ENCODE assay signal across 8 cellular contexts in the genomic region with DNA sequence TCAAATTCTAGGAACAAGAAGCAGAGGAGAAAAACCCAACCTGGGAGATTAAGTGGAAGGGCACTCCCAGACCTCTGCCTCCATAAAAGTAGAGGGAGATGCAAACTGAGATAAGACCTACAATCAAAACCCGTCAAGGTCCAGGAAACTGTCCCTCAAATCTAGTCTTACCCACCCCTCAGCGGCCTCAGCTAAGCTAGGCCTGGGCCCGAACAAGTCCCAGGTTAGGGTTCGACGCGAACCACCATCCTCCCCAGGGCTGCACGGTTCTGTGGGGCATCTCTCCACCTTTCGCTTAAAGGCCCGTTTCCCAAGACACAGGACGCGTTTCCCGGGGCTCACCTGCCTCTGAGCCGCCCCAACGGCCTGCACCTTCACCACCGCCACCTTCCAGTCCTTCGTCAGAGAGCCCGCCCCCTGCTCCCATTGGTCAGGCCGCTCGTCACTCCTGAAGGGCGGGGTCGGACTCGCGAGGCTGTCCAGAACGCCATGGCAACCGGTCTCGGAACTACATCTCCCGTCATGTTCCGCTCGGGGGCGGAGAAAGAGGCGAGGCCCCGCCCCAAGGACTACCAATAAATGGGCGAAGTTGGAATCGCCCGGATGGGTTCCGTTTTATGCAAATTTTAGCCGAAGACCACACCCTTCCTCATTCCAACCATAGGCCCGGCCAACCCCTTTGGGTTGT. TPM values are rescaled to one million over a fixed set of nuclear protein-coding genes. Genes with fewer than 3 reads are reported as not detected.
A peak's percentile ranks its signal among the peaks of the same experiment; 100 is the strongest.
DNase-seq lines count a peak whose midpoint lies in the region; ATAC-seq and TF ChIP-seq lines count a peak whose summit lies in the region.

CRYZL1 (minus strand) TSS at position 403 of the 688 bp plus-strand sequence. CDS start 10,190 bp downstream, outside the sequence.

- peak; percentile 100 for DNase-seq in EH (ENCODE audit: low read depth)
- DNase-seq in H4 (ENCODE audit: low spot score): peak; percentile 99
- DNase-seq in LoVo (ENCODE audit: low spot score): peak; percentile 99
- DNase-seq in RWPE2 (ENCODE audit: low spot score): peak; percentile 100
- DNase-seq in activated T-helper 2 cell treated with anti-CD3 and anti-CD28 coated beads, Interferon-gamma antibody, Interleukin-2, Interleukin-4, amounts not matched to agents 10 μg/mL and 5 μg/mL and 100 μg/mL, durations not matched to agents 14 hours and 24 hours and 36 hours (ENCODE audit: low spot score): peak; percentile 100
- peak; percentile 99 for DNase-seq in fibroblast of mammary gland (ENCODE audit: low read depth)
- DNase-seq in naive thymus-derived CD8-positive, alpha-beta T cell: peak in 9 of 10 donors; percentile 98 to 100 (median 100)
- peak; percentile 98 to 100 (median 100) for DNase-seq in stimulated activated naive CD4-positive, alpha-beta T cell (lab: John Stamatoyannopoulos, UW)

- H3K9me3 Mint-ChIP-seq in activated T-helper 2 cell treated with anti-CD3 and anti-CD28 coated beads, Interferon-gamma antibody, Interleukin-2, Interleukin-4, amounts not matched to agents 10 μg/mL and 5 μg/mL and 100 μg/mL, durations not matched to agents 14 hours and 24 hours and 36 hours: no peaks in the 10 kb centered on the region
- no peaks in the 10 kb centered on the region for H3K9me3 Mint-ChIP-seq in naive thymus-derived CD8-positive, alpha-beta T cell

- H3K9me3 ChIP-seq in RWPE2 (ENCODE audit: severe bottlenecking): no peaks in the 10 kb centered on the region

- no peaks in the 10 kb centered on the region for H3K36me3 ChIP-seq in RWPE2 (ENCODE audit: low read depth)

- peak; percentile 81 for ATAC-seq in RWPE2 (ENCODE audit: low read depth)
- peak; percentile 74 to 81 for ATAC-seq in naive thymus-derived CD8-positive, alpha-beta T cell

- H3K27me3 ChIP-seq in RWPE2 (ENCODE audit: insufficient read depth, poor library complexity, severe bottlenecking): no peaks in the 10 kb centered on the region

- peaks cover 3% of the 10 kb centered on the region for H3K36me3 Mint-ChIP-seq in activated T-helper 2 cell treated with anti-CD3 and anti-CD28 coated beads, Interferon-gamma antibody, Interleukin-2, Interleukin-4, amounts not matched to agents 10 μg/mL and 5 μg/mL and 100 μg/mL, durations not matched to agents 14 hours and 24 hours and 36 hours (ENCODE audit: low read depth)
- peaks cover 0 to 9% (median 2%) of the 10 kb centered on the region in 3 donors for H3K36me3 Mint-ChIP-seq in naive thymus-derived CD8-positive, alpha-beta T cell

- H3K27me3 Mint-ChIP-seq in activated T-helper 2 cell treated with anti-CD3 and anti-CD28 coated beads, Interferon-gamma antibody, Interleukin-2, Interleukin-4, amounts not matched to agents 10 μg/mL and 5 μg/mL and 100 μg/mL, durations not matched to agents 14 hours and 24 hours and 36 hours (ENCODE audit: low read depth): peaks cover 22% of the 10 kb centered on the region
- H3K27me3 Mint-ChIP-seq in naive thymus-derived CD8-positive, alpha-beta T cell: peaks cover 5 to 11% (median 8%) of the 10 kb centered on the region in 5 donors

- intact Hi-C loops in activated T-helper 2 cell treated with anti-CD3 and anti-CD28 coated beads, Interferon-gamma antibody, Interleukin-2, Interleukin-4, amounts not matched to agents 10 μg/mL and 5 μg/mL and 100 μg/mL, durations not matched to agents 14 hours and 24 hours and 36 hours (cut with micrococcal nuclease): loop anchor here (1.0 to 10.0 kb wide), 9 partner anchors 53 to 973 kb away; partner anchors contain the start of genes ATP5PO, DNAJC28, DONSON and GART

- peaks cover 23% of the 10 kb centered on the region for H3K4me1 ChIP-seq in RWPE2 (ENCODE audit: insufficient read depth, poor library complexity, severe bottlenecking)

- POLR2A ChIA-PET in naive thymus-derived CD8-positive, alpha-beta T cell (lab: Charles Lee): interaction anchor here (1.0 to 1.4 kb wide), 3 partner anchors 53 to 162 kb away, joined by 3 to 4 read pairs (median 3); partner anchors contain the start of genes DONSON and TMEM50B

- H3K4me3 ChIP-seq in RWPE2 (ENCODE audit: severe bottlenecking) (peak within 1 kb of the TSS; percentile 75), fibroblast of mammary gland (ENCODE audit: control insufficient read depth, low read depth, low read length) (peak within 1 kb of the TSS; percentile 95)

- H3K27ac ChIP-seq in RWPE2 (ENCODE audit: poor library complexity, severe bottlenecking): peak within 1 kb of the TSS; percentile 62

- no peak for TF ChIP-seq CTCF in RWPE2 (IDR thresholded peaks at IDR 0.05; ENCODE audit: poor library complexity, severe bottlenecking)
- no peak for TF ChIP-seq CTCF in fibroblast of mammary gland (conservative IDR thresholded peaks at IDR 0.05; ENCODE audit: control insufficient read depth, insufficient read depth, low read depth, low read length)

- peak within 1 kb of the TSS; percentile 95 for H3K27ac Mint-ChIP-seq in activated T-helper 2 cell treated with anti-CD3 and anti-CD28 coated beads, Interferon-gamma antibody, Interleukin-2, Interleukin-4, amounts not matched to agents 10 μg/mL and 5 μg/mL and 100 μg/mL, durations not matched to agents 14 hours and 24 hours and 36 hours
- peak within 1 kb of the TSS; percentile 89 to 98 (median 96) for H3K27ac Mint-ChIP-seq in naive thymus-derived CD8-positive, alpha-beta T cell

- peak within 1 kb of the TSS; percentile 94 for H3K4me3 Mint-ChIP-seq in activated T-helper 2 cell treated with anti-CD3 and anti-CD28 coated beads, Interferon-gamma antibody, Interleukin-2, Interleukin-4, amounts not matched to agents 10 μg/mL and 5 μg/mL and 100 μg/mL, durations not matched to agents 14 hours and 24 hours and 36 hours (ENCODE audit: low read depth)
- peak within 1 kb of the TSS; percentile 79 to 100 (median 98) for H3K4me3 Mint-ChIP-seq in naive thymus-derived CD8-positive, alpha-beta T cell

- peaks cover 13% of the 10 kb centered on the region for H3K4me1 Mint-ChIP-seq in activated T-helper 2 cell treated with anti-CD3 and anti-CD28 coated beads, Interferon-gamma antibody, Interleukin-2, Interleukin-4, amounts not matched to agents 10 μg/mL and 5 μg/mL and 100 μg/mL, durations not matched to agents 14 hours and 24 hours and 36 hours (ENCODE audit: low read depth)
- H3K4me1 Mint-ChIP-seq in naive thymus-derived CD8-positive, alpha-beta T cell: peaks cover 17 to 39% (median 34%) of the 10 kb centered on the region in 4 donors

RNA-seq across cellular contexts. Expression of gene CRYZL1, which starts in this region (rescaled TPM):
- total RNA-seq in H4 (2014; rRNA removed; shearing (Covaris generic)): 13.6 and 15.8 TPM in 2 replicates
- 30.4 and 36.5 TPM in 2 replicates for total RNA-seq in activated T-helper 2 cell treated with anti-CD3 and anti-CD28 coated beads, Interferon-gamma antibody, Interleukin-2, Interleukin-4, amounts not matched to agents 10 μg/mL and 5 μg/mL and 100 μg/mL, durations not matched to agents 14 hours and 24 hours and 36 hours
- 10 to 100 TPM; 64.4 to 71.4 TPM for total RNA-seq in naive thymus-derived CD8-positive, alpha-beta T cell
- 10 to 100 TPM; 26.3 to 29.2 (median 27.4) TPM for polyA plus RNA-seq in naive thymus-derived CD8-positive, alpha-beta T cell

Comparison
In these comparisons a context has a peak if more than half of its experiments do, and no peak if none do; other contexts are left out.
1. Peak in every context shown above with its lines: DNase-seq, ATAC-seq, H3K4me3 ChIP-seq and H3K27ac ChIP-seq.